Comparison of ENCODE assay signal across 8 cellular contexts in genomic region chr19:4633140-4633967, GRCh38. TPM values are rescaled to one million over a fixed set of nuclear protein-coding genes. Genes with fewer than 3 reads are reported as not detected.
A peak's percentile ranks its signal among the peaks of the same experiment; 100 is the strongest.
DNase-seq lines count a peak whose midpoint lies in the region; ATAC-seq, FAIRE-seq and TF ChIP-seq lines count a peak whose summit lies in the region.

No MANE protein-coding gene starts in this region.

- H3K23ac ChIP-seq in H1 (ENCODE audit: insufficient read length), result no peak overlapping the region

- no peak overlapping the region for H4K8ac ChIP-seq in H1 (ENCODE audit: extremely low read depth, insufficient read depth, low read length)

- H3K36me3 ChIP-seq in H1 (ENCODE audit: control insufficient read depth in 2 of 4, insufficient read depth in 4 of 4, low read length in 3 of 4), result no peaks in the 10 kb centered on the region
- no peaks in the 10 kb centered on the region for H3K36me3 ChIP-seq in mesodermal cell (ENCODE audit: control insufficient read depth, insufficient read depth, low read length)
- no peaks in the 10 kb centered on the region for H3K36me3 ChIP-seq in testis (ENCODE audit: low read depth, missing control alignments)

- DNase-seq in AG04449 (ENCODE audit: low read depth, low spot score), result no peak
- no peak for DNase-seq in GM12891 (ENCODE audit: insufficient read length, low spot score)
- peak; percentile 97 to 98 for DNase-seq in NCI-H524 (lab: John Stamatoyannopoulos, UW)
- peak; percentile 63 for DNase-seq in activated CD4-positive, CD25-positive, alpha-beta regulatory T cell treated with anti-CD3 and anti-CD28 coated beads, Interleukin-2, amount 50 U/mL, for 72 hours
- DNase-seq in H1 (ENCODE audit: low read depth in 1 of 2, low spot score in 2 of 2), result peak in 1 of 2 experiments; percentile 84
- peak; percentile 67 for DNase-seq in testis

- peak; percentile 63 for FAIRE-seq in GM12891 (lab: Jason Lieb, UNC)
- peak; percentile 45 for FAIRE-seq in H1 (lab: Jason Lieb, UNC)

- H4K20me1 ChIP-seq in H1 (replicated peaks in 1 of 2; ENCODE audit: control insufficient read depth in 1 of 2, insufficient read depth in 2 of 2, low read length in 2 of 2), result no peaks in the 10 kb centered on the region

- no peak overlapping the region for H2AFZ ChIP-seq in H1 (ENCODE audit: low read length)

- H3K27ac ChIP-seq in H1 (ENCODE audit: low read depth, low read length), result no peak overlapping the region
- H3K27ac ChIP-seq in mesodermal cell (ENCODE audit: low read depth, low read length, severe bottlenecking), result peak overlapping the region; percentile 68
- no peak overlapping the region for H3K27ac ChIP-seq in testis

- TF ChIP-seq RAD21 in H1 (IDR thresholded peaks at IDR 0.05 in 1 of 2, conservative IDR thresholded peaks at IDR 0.05 in 1 of 2; ENCODE audit: low read depth in 2 of 2, low read length in 2 of 2), result peak; percentile 61 to 63

- no peak overlapping the region for H3K9ac ChIP-seq in H1 (replicated peaks in 1 of 4; ENCODE audit: extremely low read depth in 1 of 4, low read depth in 3 of 4, low read length in 3 of 4)

- H2BK20ac ChIP-seq in H1 (ENCODE audit: low read length), result no peak overlapping the region

- no peak overlapping the region for H3K4ac ChIP-seq in H1 (replicated peaks; ENCODE audit: insufficient read length, low read depth, low read length)

- H3K4me1 ChIP-seq in H1 (replicated peaks in 1 of 4; ENCODE audit: control insufficient read depth in 3 of 4, insufficient read depth in 4 of 4, low read length in 3 of 4), result peaks cover 0 to 7% (median 2%) of the 10 kb centered on the region in 4 experiments; a peak in 2 of 7 replicates
- H3K4me1 ChIP-seq in mesodermal cell (ENCODE audit: control insufficient read depth, insufficient read depth, low read length, poor library complexity, severe bottlenecking), result peaks cover 24% of the 10 kb centered on the region
- peaks cover under 1% of the 10 kb centered on the region for H3K4me1 ChIP-seq in testis

- no peak overlapping the region for H3K4me3 ChIP-seq in AG04449 (ENCODE audit: low read depth, low read length)
- H3K4me3 ChIP-seq in H1 (ENCODE audit: extremely low read depth in 1 of 4, insufficient read depth in 2 of 4, low read depth in 3 of 4, low read length in 4 of 4), result no peak overlapping the region
- no peak overlapping the region for H3K4me3 ChIP-seq in mesodermal cell (ENCODE audit: extremely low read depth, insufficient read depth, low read length, poor library complexity, severe bottlenecking)
- no peak overlapping the region for H3K4me3 ChIP-seq in testis

- no peak overlapping the region for H4K5ac ChIP-seq in H1 (ENCODE audit: insufficient read length, low read depth, low read length)

- no peak overlapping the region for H2BK15ac ChIP-seq in H1 (ENCODE audit: low read length)

- CTCF ChIA-PET in AG04449 (lab: Yijun Ruan, JAX) (interaction anchor here (0.9 to 3.7 kb wide), 22 partner anchors 10 to 179 kb away, joined by 3 to 57 read pairs (median 6); partner anchors contain the start of genes PLIN5 and SEMA6B), H1 (lab: Charles Lee; ENCODE audit: partially characterized antibody) (interaction anchor here (0.6 to 16.3 kb wide), 37 partner anchors 8 to 186 kb away, joined by 3 to 316 read pairs (median 6); partner anchors contain the start of genes LRG1, PLIN5 and SEMA6B)

- H3K9me3 ChIP-seq in H1 (ENCODE audit: insufficient read depth in 2 of 2, low read depth in 1 of 2, low read length in 1 of 2) (no peaks in the 10 kb centered on the region), mesodermal cell (ENCODE audit: control insufficient read depth, low read length) (no peaks in the 10 kb centered on the region), testis (no peaks in the 10 kb centered on the region)

- H2BK12ac ChIP-seq in H1 (ENCODE audit: low read depth, low read length), result no peak overlapping the region; the same call in 1 of the 2 replicates

- H3K56ac ChIP-seq in H1 (replicated peaks; ENCODE audit: insufficient read length, low read depth, low read length), result no peak overlapping the region

- intact Hi-C loops in testis (cut with DNase I; ENCODE audit: low total_unique reads), result no loop called here

- 72% methylated on average over 14 of the region's 14 CpGs; no CpG with 5 or more reads in 1 of the 2 experiments for WGBS in H1 (ENCODE audit: extremely low coverage in 1 of 2, insufficient coverage in 1 of 2, insufficient read length in 1 of 2, insufficient replicate concordance in 2 of 2, low coverage in 1 of 2, low lambda C conversion rate in 2 of 2, missing lambda C conversion rate in 1 of 2), 2 experiments
- WGBS in mesodermal cell (ENCODE audit: insufficient coverage in 2 of 2), 2 experiments, result 35 to 39% methylated on average over 10 to 12 of the region's 14 CpGs
- 53 to 55% methylated on average over 14 of the region's 14 CpGs for WGBS in testis, 2 donors

- H3K27me3 ChIP-seq in H1 (replicated peaks in 1 of 4; ENCODE audit: control insufficient read depth in 3 of 4, extremely low read depth in 1 of 4, insufficient read depth in 3 of 4, low read length in 3 of 4) (peaks cover 0 to 13% (median 11%) of the 10 kb centered on the region in 4 experiments; a peak in 5 of 7 replicates), testis (no peaks in the 10 kb centered on the region)

- peaks cover 4% of the 10 kb centered on the region; the same call in 1 of the 2 replicates for H3K23me2 ChIP-seq in H1 (ENCODE audit: low read depth, low read length)

- no peak for TF ChIP-seq POLR2A in GM12891 (IDR thresholded peaks at IDR 0.05; ENCODE audit: low read depth, low read length)
- no peak for TF ChIP-seq POLR2A in H1 (IDR thresholded peaks at IDR 0.05; ENCODE audit: control extremely low read depth in 1 of 2, low read depth in 2 of 2, low read length in 2 of 2)
- TF ChIP-seq POLR2A in testis (IDR thresholded peaks at IDR 0.05), result no peak

- POLR2A ChIA-PET in AG04449 (lab: Yijun Ruan, JAX), result no interaction called here
- POLR2A ChIA-PET in H1 (lab: Charles Lee; ENCODE audit: partially characterized antibody), result interaction anchor here (0.5 to 1.2 kb wide), 5 partner anchors 13 to 114 kb away, joined by 3 to 5 read pairs (median 3); no protein-coding TSS in a partner anchor

- no peaks in the 10 kb centered on the region for H3K79me1 ChIP-seq in H1 (ENCODE audit: low read depth, low read length)

- no peak overlapping the region for H2AK5ac ChIP-seq in H1 (ENCODE audit: low read depth, low read length)

- no peak overlapping the region for H3K18ac ChIP-seq in H1 (ENCODE audit: extremely low read depth, low read length)

- no peak overlapping the region for H2BK120ac ChIP-seq in H1 (replicated peaks; ENCODE audit: low read depth, low read length)

- H4K91ac ChIP-seq in H1 (replicated peaks; ENCODE audit: insufficient read length, low read length), result no peak overlapping the region

- no peak overlapping the region for H3K4me2 ChIP-seq in H1 (ENCODE audit: insufficient read depth in 1 of 2, low read depth in 2 of 2, low read length in 2 of 2)

- ATAC-seq in HG03457 (IDR thresholded peaks at IDR 0.05; ENCODE audit: unreplicated experiment), result no peak

- no peak overlapping the region for H3K14ac ChIP-seq in H1 (ENCODE audit: insufficient read length)

- no peak for TF ChIP-seq EP300 in H1 (IDR thresholded peaks at IDR 0.05; ENCODE audit: borderline replicate concordance in 1 of 2, low read depth in 2 of 2, low read length in 2 of 2)

- H2BK5ac ChIP-seq in H1 (ENCODE audit: low read depth, low read length), result no peak overlapping the region

- TF ChIP-seq CTCF in AG04449 (IDR thresholded peaks at IDR 0.05; ENCODE audit: insufficient read depth, low read length, missing control alignments) (peak; percentile 78), H1 (IDR thresholded peaks at IDR 0.05; ENCODE audit: control extremely low read depth in 1 of 3, insufficient read depth in 1 of 3, low read depth in 1 of 3, low read length in 3 of 3) (peak; percentile 82 to 99 (median 99)), testis (IDR thresholded peaks at IDR 0.05) (peak; percentile 46 to 69 (median 47))

- no peaks in the 10 kb centered on the region for H3K79me2 ChIP-seq in H1 (ENCODE audit: control insufficient read depth in 1 of 2, insufficient read depth in 2 of 2, low read length in 2 of 2)

TF ChIP-seq in GM12891, 5 proteins besides CTCF, POLR2A, EP300 and RAD21 (continues in another document):
- TF ChIP-seq POU2F2 (IDR thresholded peaks at IDR 0.05; ENCODE audit: low read depth, low read length) (no peak), POLR2AphosphoS5 (IDR thresholded peaks at IDR 0.05; ENCODE audit: low read depth, low read length) (no peak)

TF ChIP-seq in H1, 55 proteins besides CTCF, POLR2A, EP300 and RAD21 (continues in another document):
- TF ChIP-seq GABPA (IDR thresholded peaks at IDR 0.05; ENCODE audit: borderline replicate concordance, insufficient read depth, low read length), result peak; percentile 61; the same call in 1 of the 2 replicates

RNA-seq across cellular contexts. Expression of gene TNFAIP8L1, which starts 6.0 kb away (rescaled TPM):
- polyA plus RNA-seq in GM12891 (2012; ENCODE audit: low read depth, missing spikeins), result 9.2 TPM
- 5.9 and 6.1 TPM in 2 replicates for total RNA-seq in H1 (2021; fragmentation: NEBNext Ultra II Directional; extraction: Animal tissue kit (Norgen Biotek cat#: 25700))
- 3.2 and 5.5 TPM in 2 replicates for polyA plus RNA-seq in H1 (2011; rRNA removed)
- polyA plus RNA-seq in H1 (2011; cell fraction: cytosol; rRNA removed), result 4.2 TPM
- polyA plus RNA-seq in H1 (2011; cell fraction: nucleus; rRNA removed), result 4.8 TPM
- polyA plus RNA-seq in H1 (2012, experiment 1 of 2), result 4.8 to 5.2 TPM (median 5.0 TPM) in 4 replicates
- polyA plus RNA-seq in H1 (2012, experiment 2 of 2), result 5.8 TPM
- polyA plus RNA-seq in H1 (2013, experiment 1 of 2), result 5.3 TPM
- 5.9 TPM for polyA plus RNA-seq in H1 (2013, experiment 2 of 2)
- polyA minus RNA-seq in H1 (2011; rRNA and poly(A)+ RNA removed), result 2.1 and 3.2 TPM in 2 replicates
- 2.3 TPM for polyA minus RNA-seq in H1 (2011; cell fraction: cytosol; rRNA and poly(A)+ RNA removed)
- 3.2 TPM for polyA minus RNA-seq in H1 (2011; cell fraction: nucleus; rRNA and poly(A)+ RNA removed)
- polyA plus RNA-seq in mesodermal cell (2013, experiment 1 of 2), result 18.1 TPM
- 14.3 TPM for polyA plus RNA-seq in mesodermal cell (2013, experiment 2 of 2)
- 10 to 100 TPM in 1 of 2 donors, 1 to 10 TPM in 1; 9.7 to 15.9 TPM for total RNA-seq in testis
- 13.4 TPM for polyA plus RNA-seq in testis (ENCODE audit: insufficient read depth, low read depth, low replicate concordance)

RNA-seq across cellular contexts. Expression of gene MYDGF, which starts 36.8 kb away (rescaled TPM):
- 85.7 TPM for polyA plus RNA-seq in GM12891 (2012; ENCODE audit: low read depth, missing spikeins)
- total RNA-seq in H1 (2021; fragmentation: NEBNext Ultra II Directional; extraction: Animal tissue kit (Norgen Biotek cat#: 25700)), result 51.1 and 53.1 TPM in 2 replicates
- polyA plus RNA-seq in H1 (2011; rRNA removed) (40.6 and 81.0 TPM in 2 replicates), testis (ENCODE audit: insufficient read depth, low read depth, low replicate concordance) (87.0 TPM)
- polyA plus RNA-seq in H1 (2011; cell fraction: cytosol; rRNA removed), result 75.6 TPM
- 81.2 TPM for polyA plus RNA-seq in H1 (2011; cell fraction: nucleus; rRNA removed)
- polyA plus RNA-seq in H1 (2012, experiment 1 of 2), result 72.8 to 95.3 TPM (median 83.7 TPM) in 4 replicates
- polyA plus RNA-seq in H1 (2012, experiment 2 of 2), result 107 TPM
- polyA plus RNA-seq in H1 (2013, experiment 1 of 2), result 61.2 TPM
- polyA plus RNA-seq in H1 (2013, experiment 2 of 2), result 68.4 TPM
- polyA minus RNA-seq in H1 (2011; rRNA and poly(A)+ RNA removed), result 9.9 and 21.7 TPM in 2 replicates
- polyA minus RNA-seq in H1 (2011; cell fraction: cytosol; rRNA and poly(A)+ RNA removed), result 28.2 TPM
- polyA minus RNA-seq in H1 (2011; cell fraction: nucleus; rRNA and poly(A)+ RNA removed), result 19.1 TPM
- 255 TPM for polyA plus RNA-seq in mesodermal cell (2013, experiment 1 of 2)
- polyA plus RNA-seq in mesodermal cell (2013, experiment 2 of 2), result 206 TPM
- 10 to 100 TPM; 51.6 to 61.4 TPM for total RNA-seq in testis

Comparison
In these comparisons a context has a peak if more than half of its experiments do, and no peak if none do; other contexts are left out.
1. DNase-seq: peak in NCI-H524 (2 of 2), activated CD4-positive, CD25-positive, alpha-beta regulatory T cell treated with anti-CD3 and anti-CD28 coated beads, Interleukin-2, amount 50 U/mL, for 72 hours (single experiment) and testis (single experiment); none in AG04449 (single experiment) and GM12891 (single experiment).
2. CTCF ChIP-seq: peak in every context shown above with its lines; median percentile 99 in H1; 78 in AG04449; 47 in testis.